In the genomic region with DNA sequence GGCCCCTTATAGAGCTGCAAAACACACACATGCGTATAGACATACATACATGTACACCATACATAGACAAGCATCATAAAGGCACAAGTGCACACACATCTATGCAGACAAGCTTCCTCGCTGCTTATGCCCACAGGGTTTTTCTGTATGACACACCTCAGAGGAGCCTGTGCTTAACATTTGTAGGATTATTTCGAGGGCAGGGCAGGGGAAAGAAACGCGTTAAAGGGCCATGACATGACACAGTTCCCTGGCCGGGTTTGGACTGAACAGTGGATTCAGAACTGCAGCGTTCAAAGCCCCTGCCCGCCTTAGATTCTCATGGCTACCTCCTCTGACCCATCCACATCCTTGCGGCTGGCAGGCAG, we compare ENCODE assay signal across 1 cellular context.
TF ChIP-seq lines count a peak whose summit lies in the region.

No MANE protein-coding gene starts in this region.

TF ChIP-seq in H1, 55 proteins besides CTCF, POLR2A, EP300 and RAD21:
- no peak for TF ChIP-seq TEAD4 (IDR thresholded peaks at IDR 0.05; ENCODE audit: low read depth, low read length)
- no peak for TF ChIP-seq POU5F1 (IDR thresholded peaks at IDR 0.05; ENCODE audit: low read depth, low read length)
- TF ChIP-seq TAF1 (IDR thresholded peaks at IDR 0.05; ENCODE audit: low read depth, low read length), result no peak
- no peak for TF ChIP-seq GTF2F1 (IDR thresholded peaks at IDR 0.05; ENCODE audit: borderline replicate concordance, low read depth, low read length)
- TF ChIP-seq SP2 (IDR thresholded peaks at IDR 0.05; ENCODE audit: low read length), result no peak
- TF ChIP-seq YY1 (IDR thresholded peaks at IDR 0.05; ENCODE audit: low read depth, low read length), result no peak
- no peak for TF ChIP-seq SP1 (IDR thresholded peaks at IDR 0.05; ENCODE audit: low read depth, low read length)
- no peak for TF ChIP-seq CREB1 (IDR thresholded peaks at IDR 0.05)
